ENCODE assay signal across 1 cellular context in genomic region chr2:148020036-148020357, GRCh38.
TF ChIP-seq lines count a peak whose summit lies in the region.

No MANE protein-coding gene starts in this region.

TF ChIP-seq in SK-N-SH treated with all-trans-retinoic acid at 6 μM for 48 hours, 23 proteins besides CTCF, POLR2A, EP300 and RAD21 (continued from another document):
- TF ChIP-seq CSRNP3 (CRISPR knock-in tag; IDR thresholded peaks at IDR 0.05): no peak
- TF ChIP-seq CREB5 (CRISPR knock-in tag; IDR thresholded peaks at IDR 0.05; ENCODE audit: low read depth): no peak
- TF ChIP-seq GLIS3 (CRISPR knock-in tag; IDR thresholded peaks at IDR 0.05): no peak
- TF ChIP-seq ARNTL (CRISPR knock-in tag; IDR thresholded peaks at IDR 0.05; ENCODE audit: borderline replicate concordance, low read depth): no peak
- TF ChIP-seq ESRRG (CRISPR knock-in tag; IDR thresholded peaks at IDR 0.05): no peak
TF ChIP-seq in SK-N-SH treated with all-trans-retinoic acid at 6 μM for 48 hours: peak in this region for 0.
